ENCODE assay signal across 8 cellular contexts in genomic region chr2:96832751-96833507, GRCh38. TPM values are rescaled to one million over a fixed set of nuclear protein-coding genes. Genes with fewer than 3 reads are reported as not detected.
A peak's percentile ranks its signal among the peaks of the same experiment; 100 is the strongest.
DNase-seq lines count a peak whose midpoint lies in the region; ATAC-seq lines count a peak whose summit lies in the region.

No MANE protein-coding gene starts in this region.

- POLR2A ChIA-PET in activated CD8-positive, alpha-beta T cell treated with anti-CD3 and anti-CD28 coated beads, Interleukin-2, amount 10 ng/mL, durations not matched to agents 7 days and 5 days (lab: Charles Lee): no interaction called here

- H2AK5ac ChIP-seq in mesenchymal stem cell (ENCODE audit: low read length, severe bottlenecking): no peak overlapping the region

- no peaks in the 10 kb centered on the region for H3K9me3 Mint-ChIP-seq in activated CD8-positive, alpha-beta T cell treated with anti-CD3 and anti-CD28 coated beads, Interleukin-2, amount 10 ng/mL, durations not matched to agents 7 days and 5 days (ENCODE audit: insufficient read depth)

- H3K79me1 ChIP-seq in mesenchymal stem cell (replicated peaks; ENCODE audit: low read length, poor library complexity, severe bottlenecking): peaks cover 5% of the 10 kb centered on the region

- no peak overlapping the region for H3K23ac ChIP-seq in mesenchymal stem cell (ENCODE audit: low read length in 2 of 2)

- H3K4ac ChIP-seq in mesenchymal stem cell (ENCODE audit: low read depth in 1 of 2, low read length in 2 of 2): no peak overlapping the region

- CTCF ChIA-PET in activated CD8-positive, alpha-beta T cell treated with anti-CD3 and anti-CD28 coated beads, Interleukin-2, amount 10 ng/mL, durations not matched to agents 7 days and 5 days (lab: Charles Lee): interaction anchor here (1.0 to 1.9 kb wide), 4 partner anchors 12 to 138 kb away, joined by 3 to 7 read pairs (median 4); partner anchors contain the start of gene ANKRD39

- H3K9me3 ChIP-seq in mesenchymal stem cell (ENCODE audit: control insufficient read depth, low read length): no peaks in the 10 kb centered on the region

- no peaks in the 10 kb centered on the region for H3K4me1 Mint-ChIP-seq in activated CD8-positive, alpha-beta T cell treated with anti-CD3 and anti-CD28 coated beads, Interleukin-2, amount 10 ng/mL, durations not matched to agents 7 days and 5 days (ENCODE audit: low read depth)

- no peak overlapping the region for H3K18ac ChIP-seq in mesenchymal stem cell (ENCODE audit: low read depth in 1 of 2, low read length in 2 of 2)

- peak; percentile 80 for DNase-seq in AG20443 (ENCODE audit: low spot score)
- peak; percentile 95 for DNase-seq in NCI-H146 treated with DMSO at 0.1 percent for 48 hours (lab: John Stamatoyannopoulos, UW; ENCODE audit: unreplicated experiment)
- peak; percentile 71 for DNase-seq in cerebellum (ENCODE audit: low spot score)
- DNase-seq in mesenchymal stem cell: peak; percentile 53
- DNase-seq in activated CD8-positive, alpha-beta T cell treated with anti-CD3 and anti-CD28 coated beads, Interleukin-2, amount 10 ng/mL, durations not matched to agents 7 days and 5 days: no peak
- DNase-seq in stimulated activated naive CD8-positive, alpha-beta T cell treated with anti-CD3 and anti-CD28 coated beads, Interleukin-15, Interleukin-2, amounts not matched to agents 100 U/mL and 50 U/mL, for 24 hours: no peak

- WGBS in mesenchymal stem cell: 49% methylated on average over 17 of the region's 18 CpGs

- no peak overlapping the region for H3K27ac ChIP-seq in mesenchymal stem cell (ENCODE audit: low read length, poor library complexity, severe bottlenecking)

- H2AFZ ChIP-seq in mesenchymal stem cell (ENCODE audit: low read depth, low read length): no peak overlapping the region

- H3K4me3 Mint-ChIP-seq in activated CD8-positive, alpha-beta T cell treated with anti-CD3 and anti-CD28 coated beads, Interleukin-2, amount 10 ng/mL, durations not matched to agents 7 days and 5 days: no peak overlapping the region

- H3K4me2 ChIP-seq in mesenchymal stem cell (ENCODE audit: low read length, poor library complexity, severe bottlenecking): no peak overlapping the region

- no peak overlapping the region for H2BK15ac ChIP-seq in mesenchymal stem cell (ENCODE audit: low read depth, poor library complexity, severe bottlenecking)

- no peaks in the 10 kb centered on the region for H3K27me3 Mint-ChIP-seq in activated CD8-positive, alpha-beta T cell treated with anti-CD3 and anti-CD28 coated beads, Interleukin-2, amount 10 ng/mL, durations not matched to agents 7 days and 5 days (ENCODE audit: low read depth)

- H3K14ac ChIP-seq in mesenchymal stem cell (ENCODE audit: low read length in 2 of 2): no peak overlapping the region

- no peak overlapping the region for H2BK120ac ChIP-seq in mesenchymal stem cell (ENCODE audit: low read depth, low read length)

- no peak overlapping the region for H2BK12ac ChIP-seq in mesenchymal stem cell (ENCODE audit: low read length in 2 of 2)

- H4K91ac ChIP-seq in mesenchymal stem cell (ENCODE audit: low read length): no peak overlapping the region

- H2BK5ac ChIP-seq in mesenchymal stem cell (ENCODE audit: low read depth, low read length, poor library complexity, severe bottlenecking): no peak overlapping the region

- peaks cover 62% of the 10 kb centered on the region for H3K36me3 Mint-ChIP-seq in activated CD8-positive, alpha-beta T cell treated with anti-CD3 and anti-CD28 coated beads, Interleukin-2, amount 10 ng/mL, durations not matched to agents 7 days and 5 days (ENCODE audit: low read depth)

- H3K27me3 ChIP-seq in mesenchymal stem cell (ENCODE audit: control insufficient read depth in 1 of 2, insufficient read depth in 1 of 2, low read length in 2 of 2): no peaks in the 10 kb centered on the region

- peaks cover 10% of the 10 kb centered on the region for H3K4me1 ChIP-seq in mesenchymal stem cell (ENCODE audit: control insufficient read depth, insufficient read depth, low read depth, low read length)

- peak overlapping the region; percentile 21 for H4K8ac ChIP-seq in mesenchymal stem cell (ENCODE audit: low read length)

- H3K9ac ChIP-seq in mesenchymal stem cell (ENCODE audit: low read length): no peak overlapping the region

- H3K36me3 ChIP-seq in mesenchymal stem cell (ENCODE audit: control insufficient read depth in 1 of 2, insufficient read depth in 2 of 2, low read depth in 1 of 2, low read length in 2 of 2): peaks cover 43 to 57% of the 10 kb centered on the region in 2 experiments

- no peak overlapping the region for H3K4me3 ChIP-seq in mesenchymal stem cell (ENCODE audit: insufficient read depth in 1 of 2, low read depth in 1 of 2, low read length in 2 of 2)

- ATAC-seq in GM21786 (IDR thresholded peaks at IDR 0.05; ENCODE audit: unreplicated experiment): no peak
- ATAC-seq in activated CD8-positive, alpha-beta T cell treated with anti-CD3 and anti-CD28 coated beads, Interleukin-2, amount 10 ng/mL, durations not matched to agents 7 days and 5 days: no peak
- no peak for ATAC-seq in GM21717 (IDR thresholded peaks at IDR 0.05; ENCODE audit: unreplicated experiment)
- ATAC-seq in stimulated activated naive CD8-positive, alpha-beta T cell treated with anti-CD3 and anti-CD28 coated beads, Interleukin-15, Interleukin-2, amounts not matched to agents 100 U/mL and 50 U/mL, for 24 hours: no peak

- no peak overlapping the region for H3K27ac Mint-ChIP-seq in activated CD8-positive, alpha-beta T cell treated with anti-CD3 and anti-CD28 coated beads, Interleukin-2, amount 10 ng/mL, durations not matched to agents 7 days and 5 days

RNA-seq across cellular contexts. Expression of gene ANKRD23, which starts 10.9 kb away (rescaled TPM):
- 8.0 TPM for total RNA-seq in cerebellum
- 0.81 TPM for polyA plus RNA-seq in mesenchymal stem cell (2013, experiment 1 of 2)
- polyA plus RNA-seq in mesenchymal stem cell (2013, experiment 2 of 2): 0.89 TPM
- total RNA-seq in activated CD8-positive, alpha-beta T cell treated with anti-CD3 and anti-CD28 coated beads, Interleukin-2, amount 10 ng/mL, durations not matched to agents 7 days and 5 days: 10 to 100 TPM; 12.6 to 17.2 TPM

RNA-seq across cellular contexts. Expression of gene CNNM3, which starts 16.9 kb away (rescaled TPM):
- total RNA-seq in cerebellum: 16.1 TPM
- 3.8 TPM for polyA plus RNA-seq in mesenchymal stem cell (2013, experiment 1 of 2)
- 3.8 TPM for polyA plus RNA-seq in mesenchymal stem cell (2013, experiment 2 of 2)
- total RNA-seq in activated CD8-positive, alpha-beta T cell treated with anti-CD3 and anti-CD28 coated beads, Interleukin-2, amount 10 ng/mL, durations not matched to agents 7 days and 5 days: 10 to 100 TPM; 28.1 to 29.9 TPM

RNA-seq across cellular contexts. Expression of gene ANKRD39, which starts 24.9 kb away (rescaled TPM):
- total RNA-seq in cerebellum: 13.2 TPM
- polyA plus RNA-seq in mesenchymal stem cell (2013, experiment 1 of 2): 11.8 TPM
- 10.8 TPM for polyA plus RNA-seq in mesenchymal stem cell (2013, experiment 2 of 2)
- total RNA-seq in activated CD8-positive, alpha-beta T cell treated with anti-CD3 and anti-CD28 coated beads, Interleukin-2, amount 10 ng/mL, durations not matched to agents 7 days and 5 days: 10 to 100 TPM; 35.4 to 36.7 TPM

RNA-seq across cellular contexts. Expression of gene SEMA4C, which starts 37.0 kb away (rescaled TPM):
- 51.0 TPM for total RNA-seq in cerebellum
- polyA plus RNA-seq in mesenchymal stem cell (2013, experiment 1 of 2): 20.2 TPM
- 20.7 TPM for polyA plus RNA-seq in mesenchymal stem cell (2013, experiment 2 of 2)
- 10 to 100 TPM; 21.0 to 24.5 TPM for total RNA-seq in activated CD8-positive, alpha-beta T cell treated with anti-CD3 and anti-CD28 coated beads, Interleukin-2, amount 10 ng/mL, durations not matched to agents 7 days and 5 days

Comparison
In these comparisons a context has a peak if more than half of its experiments do, and no peak if none do; other contexts are left out.
1. DNase-seq: peak in AG20443 (single experiment), NCI-H146 treated with DMSO at 0.1 percent for 48 hours (single experiment), cerebellum (single experiment) and mesenchymal stem cell (single experiment); none in activated CD8-positive, alpha-beta T cell treated with anti-CD3 and anti-CD28 coated beads, Interleukin-2, amount 10 ng/mL, durations not matched to agents 7 days and 5 days (single experiment) and stimulated activated naive CD8-positive, alpha-beta T cell treated with anti-CD3 and anti-CD28 coated beads, Interleukin-15, Interleukin-2, amounts not matched to agents 100 U/mL and 50 U/mL, for 24 hours (single experiment).